Comparison of ENCODE assay signal across 8 cellular contexts in genomic region chr22:30287626-30288413, GRCh38. TPM values are rescaled to one million over a fixed set of nuclear protein-coding genes. Genes with fewer than 3 reads are reported as not detected.
DNase-seq lines count a peak whose midpoint lies in the region; ATAC-seq, FAIRE-seq and TF ChIP-seq lines count a peak whose summit lies in the region.

No MANE protein-coding gene starts in this region.

- no peaks in the 10 kb centered on the region for H3K9me3 Mint-ChIP-seq in activated naive CD4-positive, alpha-beta T cell treated with anti-CD3 and anti-CD28 coated beads for 36 hours
- no peaks in the 10 kb centered on the region for H3K9me3 Mint-ChIP-seq in neural progenitor cell
- no peaks in the 10 kb centered on the region for H3K9me3 Mint-ChIP-seq in stimulated activated naive CD8-positive, alpha-beta T cell treated with anti-CD3 and anti-CD28 coated beads, Interleukin-15, Interleukin-2, amounts not matched to agents 100 ng/mL and 50 ng/mL, for 24 hours

- DNase-seq in D721Med (ENCODE audit: insufficient read length, low spot score) (no peak), HuH-7.5 (ENCODE audit: low spot score) (peak; percentile 87), SJSA1 (ENCODE audit: low read depth in 1 of 2, low spot score in 2 of 2) (peak; percentile 91 to 92), frontal cortex (ENCODE audit: low spot score in 2 of 2) (peak; percentile 77 to 79), neural progenitor cell (ENCODE audit: low spot score) (peak; percentile 95)
- DNase-seq in activated naive CD4-positive, alpha-beta T cell treated with anti-CD3 and anti-CD28 coated beads for 36 hours: peak; percentile 97

- H3K36me3 ChIP-seq in SJSA1 (peaks cover 20% of the 10 kb centered on the region), neural progenitor cell (no peaks in the 10 kb centered on the region)

- H3K4me3 ChIP-seq in SJSA1 (no peak overlapping the region), neural progenitor cell (peak overlapping the region; percentile 81)

- no peaks in the 10 kb centered on the region for H3K79me2 ChIP-seq in neural progenitor cell (ENCODE audit: low read depth)

- H3K4me1 ChIP-seq in SJSA1 (replicated peaks): peaks cover 34% of the 10 kb centered on the region
- H3K4me1 ChIP-seq in neural progenitor cell: peaks cover 17% of the 10 kb centered on the region

- ATAC-seq in HG03045 (IDR thresholded peaks at IDR 0.05; ENCODE audit: unreplicated experiment): no peak

- H3K27me3 ChIP-seq in SJSA1 (replicated peaks) (no peaks in the 10 kb centered on the region), neural progenitor cell (no peaks in the 10 kb centered on the region)

- H2AFZ ChIP-seq in neural progenitor cell (replicated peaks): no peak overlapping the region

- intact Hi-C loops in activated naive CD4-positive, alpha-beta T cell treated with anti-CD3 and anti-CD28 coated beads for 36 hours (cut with micrococcal nuclease): loop anchor here (1.0 to 2.0 kb wide), 6 partner anchors 17 to 197 kb away; partner anchors contain the start of gene RNF215

- no peak overlapping the region for H3K27ac Mint-ChIP-seq in activated naive CD4-positive, alpha-beta T cell treated with anti-CD3 and anti-CD28 coated beads for 36 hours
- no peak overlapping the region for H3K27ac Mint-ChIP-seq in neural progenitor cell
- H3K27ac Mint-ChIP-seq in stimulated activated naive CD8-positive, alpha-beta T cell treated with anti-CD3 and anti-CD28 coated beads, Interleukin-15, Interleukin-2, amounts not matched to agents 100 ng/mL and 50 ng/mL, for 24 hours: peak overlapping the region; percentile 28

- H3K9me3 ChIP-seq in SJSA1 (replicated peaks) (no peaks in the 10 kb centered on the region), neural progenitor cell (ENCODE audit: low read depth) (no peaks in the 10 kb centered on the region)

- H3K36me3 Mint-ChIP-seq in activated naive CD4-positive, alpha-beta T cell treated with anti-CD3 and anti-CD28 coated beads for 36 hours (ENCODE audit: low read depth): no peaks in the 10 kb centered on the region
- no peaks in the 10 kb centered on the region for H3K36me3 Mint-ChIP-seq in neural progenitor cell
- no peaks in the 10 kb centered on the region for H3K36me3 Mint-ChIP-seq in stimulated activated naive CD8-positive, alpha-beta T cell treated with anti-CD3 and anti-CD28 coated beads, Interleukin-15, Interleukin-2, amounts not matched to agents 100 ng/mL and 50 ng/mL, for 24 hours (ENCODE audit: low read depth)

- no peak overlapping the region for H3K27ac ChIP-seq in SJSA1
- H3K27ac ChIP-seq in neural progenitor cell: no peak overlapping the region

- TF ChIP-seq CTCF in D721Med (IDR thresholded peaks at IDR 0.05; ENCODE audit: insufficient read depth, missing control alignments) (peak; percentile 90), neural progenitor cell (IDR thresholded peaks at IDR 0.05) (peak; percentile 75)

- H3K9ac ChIP-seq in neural progenitor cell: no peak overlapping the region

- peak overlapping the region; percentile 87 for H3K4me2 ChIP-seq in neural progenitor cell

- H3K27me3 Mint-ChIP-seq in activated naive CD4-positive, alpha-beta T cell treated with anti-CD3 and anti-CD28 coated beads for 36 hours (ENCODE audit: low read depth): no peaks in the 10 kb centered on the region
- H3K27me3 Mint-ChIP-seq in neural progenitor cell (ENCODE audit: insufficient read depth, low read depth): peaks cover 4% of the 10 kb centered on the region
- no peaks in the 10 kb centered on the region for H3K27me3 Mint-ChIP-seq in stimulated activated naive CD8-positive, alpha-beta T cell treated with anti-CD3 and anti-CD28 coated beads, Interleukin-15, Interleukin-2, amounts not matched to agents 100 ng/mL and 50 ng/mL, for 24 hours

- peak overlapping the region; percentile 77 for H3K4me3 Mint-ChIP-seq in activated naive CD4-positive, alpha-beta T cell treated with anti-CD3 and anti-CD28 coated beads for 36 hours
- H3K4me3 Mint-ChIP-seq in neural progenitor cell: peak overlapping the region; percentile 85
- peak overlapping the region; percentile 76 for H3K4me3 Mint-ChIP-seq in stimulated activated naive CD8-positive, alpha-beta T cell treated with anti-CD3 and anti-CD28 coated beads, Interleukin-15, Interleukin-2, amounts not matched to agents 100 ng/mL and 50 ng/mL, for 24 hours

- no peaks in the 10 kb centered on the region for H4K20me1 ChIP-seq in neural progenitor cell (ENCODE audit: low read depth)

- H3F3A ChIP-seq in neural progenitor cell (ENCODE audit: low read depth): peaks cover 33% of the 10 kb centered on the region

- CTCF ChIA-PET in activated naive CD4-positive, alpha-beta T cell treated with anti-CD3 and anti-CD28 coated beads for 36 hours (lab: Charles Lee): interaction anchor here (0.6 to 8.0 kb wide), 63 partner anchors 8 to 1586 kb away, joined by 3 to 287 read pairs (median 5); partner anchors contain the start of genes CCDC157, OSM, RNF215 and SEC14L2

- FAIRE-seq in D721Med (lab: Jason Lieb, UNC): no peak
- no peak for FAIRE-seq in frontal cortex (lab: Jason Lieb, UNC)

- peaks cover 30% of the 10 kb centered on the region for H3K4me1 Mint-ChIP-seq in activated naive CD4-positive, alpha-beta T cell treated with anti-CD3 and anti-CD28 coated beads for 36 hours (ENCODE audit: low read depth)
- peaks cover 5% of the 10 kb centered on the region for H3K4me1 Mint-ChIP-seq in neural progenitor cell
- H3K4me1 Mint-ChIP-seq in stimulated activated naive CD8-positive, alpha-beta T cell treated with anti-CD3 and anti-CD28 coated beads, Interleukin-15, Interleukin-2, amounts not matched to agents 100 ng/mL and 50 ng/mL, for 24 hours (ENCODE audit: low read depth): peaks cover 17% of the 10 kb centered on the region

RNA-seq across cellular contexts. Expression of gene CASTOR1, which starts 1.5 kb away (rescaled TPM):
- total RNA-seq in SJSA1 (2014; rRNA removed; shearing (Covaris generic)): 9.1 and 10.8 TPM in 2 replicates
- 1 to 10 TPM; 2.1 to 3.8 TPM for total RNA-seq in activated naive CD4-positive, alpha-beta T cell treated with anti-CD3 and anti-CD28 coated beads for 36 hours
- total RNA-seq in frontal cortex (2.4 TPM), neural progenitor cell (ENCODE audit: low replicate concordance) (6.2 and 23.1 TPM in 2 replicates)

RNA-seq across cellular contexts. Expression of gene OSM, which starts 21.2 kb away (rescaled TPM):
- not detected in 2 replicates for total RNA-seq in SJSA1 (2014; rRNA removed; shearing (Covaris generic))
- 10 to 100 TPM in 1 of 2 experiments, 1 to 10 TPM in 1; 8.9 to 11.2 TPM for total RNA-seq in activated naive CD4-positive, alpha-beta T cell treated with anti-CD3 and anti-CD28 coated beads for 36 hours
- total RNA-seq in frontal cortex (0.41 TPM), neural progenitor cell (ENCODE audit: low replicate concordance) (not detected in 2 replicates)

RNA-seq across cellular contexts. Expression of gene TBC1D10A, which starts 38.9 kb away (rescaled TPM):
- total RNA-seq in SJSA1 (2014; rRNA removed; shearing (Covaris generic)): 17.4 and 18.1 TPM in 2 replicates
- 10 to 100 TPM; 19.4 to 21.4 TPM for total RNA-seq in activated naive CD4-positive, alpha-beta T cell treated with anti-CD3 and anti-CD28 coated beads for 36 hours
- 10.6 TPM for total RNA-seq in frontal cortex
- 6.2 and 10.2 TPM in 2 replicates for total RNA-seq in neural progenitor cell (ENCODE audit: low replicate concordance)

RNA-seq across cellular contexts. Expression of gene LIF, which starts 41.3 kb away (rescaled TPM):
- 1.4 and 5.5 TPM in 2 replicates for total RNA-seq in SJSA1 (2014; rRNA removed; shearing (Covaris generic))
- 100 to 1,000 TPM; 111 to 115 TPM for total RNA-seq in activated naive CD4-positive, alpha-beta T cell treated with anti-CD3 and anti-CD28 coated beads for 36 hours
- total RNA-seq in frontal cortex (not detected), neural progenitor cell (ENCODE audit: low replicate concordance) (0.21 and 0.50 TPM in 2 replicates)
